ENCODE assay signal across 8 cellular contexts in the genomic region with DNA sequence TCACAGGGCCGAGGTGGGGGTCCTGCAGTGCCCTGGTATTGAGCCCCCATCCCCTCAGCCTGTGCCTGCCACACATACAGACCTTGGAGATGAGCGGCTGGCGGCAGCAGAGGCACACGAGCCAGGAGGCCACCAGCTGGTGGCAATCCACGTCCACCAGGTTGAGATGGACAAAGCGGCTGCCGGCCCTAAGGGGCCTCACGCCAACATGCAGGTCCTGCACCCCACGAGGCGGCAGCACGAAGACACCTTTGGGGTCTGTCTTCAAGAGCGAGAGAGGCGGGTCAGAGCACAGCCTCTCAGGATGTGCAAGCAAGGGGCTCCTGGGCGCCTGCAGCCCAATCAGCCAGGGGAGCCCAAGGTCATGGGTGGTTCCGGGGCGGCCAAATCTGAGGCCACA.
"Had no signal": no experiment of that assay in that cellular context is flagged by ENCODE, and none has a peak within 500 bp of the region (broad histone marks: within the 10 kb centered on the region; RNA-seq: fewer than 3 reads in every experiment).

No MANE protein-coding gene starts in this region.

- H3K4me3 ChIP-seq: K562 had no signal

- H3K4me3 Mint-ChIP-seq: IgD-negative memory B cell had no signal

- ATAC-seq: HepG2, K562 had no signal

- H3K4me2 ChIP-seq: KMS-11 had no signal

- H3K9ac ChIP-seq: KMS-11 had no signal

- H3K36me3 Mint-ChIP-seq: IgD-negative memory B cell had no signal

- H3K27ac ChIP-seq: HL-60, KMS-11 had no signal

- H3K27me3 Mint-ChIP-seq: IgD-negative memory B cell had no signal

- H3K4me1 Mint-ChIP-seq: IgD-negative memory B cell had no signal

- DNase-seq: IMR-90, KBM-7, KG1 had no signal
